8 cellular contexts compared by ENCODE assay signal in the genomic region with DNA sequence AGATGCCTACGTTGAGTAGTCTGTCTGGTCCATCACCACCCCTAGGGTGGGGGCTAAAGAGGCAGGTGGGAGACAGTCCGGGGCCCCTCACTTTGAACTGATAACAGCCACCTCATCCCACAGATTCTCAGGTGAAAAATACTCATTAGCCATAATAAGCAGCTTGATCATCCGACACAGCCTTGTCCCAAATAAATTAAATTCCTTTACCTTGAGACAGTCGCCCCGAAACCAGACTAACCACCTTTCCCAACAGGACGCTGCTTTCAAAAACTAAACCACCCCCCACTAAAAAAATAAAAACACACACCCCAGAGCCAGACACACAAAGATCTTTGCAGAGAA.
DNase-seq lines count a peak whose midpoint lies in the region; ATAC-seq and TF ChIP-seq lines count a peak whose summit lies in the region.

No MANE protein-coding gene starts in this region.

- H3K36me3 ChIP-seq in HAP-1 (replicated peaks) (no peaks in the 10 kb centered on the region), iPS-15b (ENCODE audit: control insufficient read depth, insufficient read depth, low read length) (no peaks in the 10 kb centered on the region), skeletal muscle tissue (ENCODE audit: control insufficient read depth in 3 of 3, insufficient read depth in 3 of 3, low read length in 3 of 3) (peaks cover 0 to 3% (median 0%) of the 10 kb centered on the region in 3 donors), H7 (replicated peaks; ENCODE audit: control insufficient read depth, insufficient read depth, low read length) (no peaks in the 10 kb centered on the region)

- in situ Hi-C loops in HAP-1 (cut with MboI; ENCODE audit: low sequenced_read_pairs), result no loop called here

- no peaks in the 10 kb centered on the region for H3K9me3 Mint-ChIP-seq in WTC11

- no peaks in the 10 kb centered on the region for H3K36me3 Mint-ChIP-seq in WTC11

- CTCF ChIA-PET in WTC11 (lab: Charles Lee), result interaction anchor here (1.2 kb wide), 1 partner anchor 144 kb away, joined by 3 read pairs; no protein-coding TSS in a partner anchor

- H3K27ac ChIP-seq in skeletal muscle tissue (ENCODE audit: low read depth, low read length), result no peak overlapping the region

- intact Hi-C loops in posterior cingulate gyrus (cut with DNase I), result loop anchor here (5.0 to 10.0 kb wide), 2 partner anchors 174 to 868 kb away; partner anchors contain the start of gene CLSTN1

- POLR2A ChIA-PET in WTC11 (lab: Charles Lee), result no interaction called here

- no peak for ATAC-seq in WTC11

- peaks cover 29% of the 10 kb centered on the region for H3K27me3 Mint-ChIP-seq in WTC11 (ENCODE audit: low read depth)

- no peak overlapping the region for H3K27ac Mint-ChIP-seq in WTC11

- no peaks in the 10 kb centered on the region; the same call in 1 of the 2 replicates for H3K4me1 ChIP-seq in HAP-1
- no peaks in the 10 kb centered on the region for H3K4me1 ChIP-seq in iPS-15b (ENCODE audit: control insufficient read depth, insufficient read depth, low read length)
- H3K4me1 ChIP-seq in skeletal muscle tissue (ENCODE audit: control insufficient read depth in 3 of 3, insufficient read depth in 3 of 3, low read length in 3 of 3), result peaks cover 58 to 74% (median 64%) of the 10 kb centered on the region in 3 donors

- H3K9ac ChIP-seq in iPS-15b (ENCODE audit: low read depth, low read length) (no peak overlapping the region), skeletal muscle tissue (ENCODE audit: low read depth in 1 of 3, low read length in 3 of 3) (peak overlapping the region in 2 of 3 donors; percentile 8 to 32)

- peak overlapping the region; percentile 72 for H3K4me3 Mint-ChIP-seq in WTC11

- DNase-seq in HAP-1 (ENCODE audit: low spot score in 2 of 2), result no peak
- no peak for DNase-seq in WTC11 (ENCODE audit: low spot score)
- no peak for DNase-seq in NCI-H146 treated with DMSO at 0.1 percent for 48 hours (lab: John Stamatoyannopoulos, UW; ENCODE audit: unreplicated experiment)
- no peak for DNase-seq in HuH-7.5 (ENCODE audit: low spot score)
- DNase-seq in posterior cingulate gyrus, result no peak
- no peak for DNase-seq in H7

- no peak for TF ChIP-seq CTCF in WTC11 (IDR thresholded peaks at IDR 0.05)

- H3K4me3 ChIP-seq in HAP-1 (peak overlapping the region; percentile 43), iPS-15b (ENCODE audit: low read depth, low read length) (peak overlapping the region; percentile 54), skeletal muscle tissue (ENCODE audit: low read length in 3 of 3) (no peak overlapping the region), H7 (ENCODE audit: insufficient read depth, low read depth, low read length) (no peak overlapping the region; the same call in 1 of the 2 replicates)

- H3K9me3 ChIP-seq in HAP-1, result no peaks in the 10 kb centered on the region
- H3K9me3 ChIP-seq in iPS-15b (ENCODE audit: control insufficient read depth, insufficient read depth, low read length), result no peaks in the 10 kb centered on the region
- no peaks in the 10 kb centered on the region for H3K9me3 ChIP-seq in skeletal muscle tissue (ENCODE audit: control insufficient read depth in 3 of 3, low read length in 3 of 3)

- H3K4me1 Mint-ChIP-seq in WTC11, result peaks cover 17% of the 10 kb centered on the region

- no peaks in the 10 kb centered on the region for H3K27me3 ChIP-seq in HAP-1 (ENCODE audit: low read depth)
- H3K27me3 ChIP-seq in iPS-15b (ENCODE audit: control insufficient read depth, insufficient read depth, low read length), result peaks cover 12% of the 10 kb centered on the region
- no peaks in the 10 kb centered on the region for H3K27me3 ChIP-seq in skeletal muscle tissue (ENCODE audit: control insufficient read depth in 3 of 3, insufficient read depth in 3 of 3, low read length in 3 of 3)
- peaks cover 16% of the 10 kb centered on the region for H3K27me3 ChIP-seq in H7 (ENCODE audit: control insufficient read depth, insufficient read depth, low read length)

TF ChIP-seq in WTC11, 78 proteins besides CTCF, POLR2A, EP300 and RAD21:
- TF ChIP-seq ZNF396 (CRISPR knock-in tag; IDR thresholded peaks at IDR 0.05; ENCODE audit: borderline replicate concordance), result no peak
- no peak for TF ChIP-seq PRRX2 (CRISPR knock-in tag; IDR thresholded peaks at IDR 0.05)
- TF ChIP-seq ATF2 (CRISPR knock-in tag; IDR thresholded peaks at IDR 0.05; ENCODE audit: borderline replicate concordance, low read depth), result no peak

Comparison
In these comparisons a context has a peak if more than half of its experiments do, and no peak if none do; other contexts are left out.
1. H3K4me3 ChIP-seq: peak in HAP-1 (single experiment) and iPS-15b (single experiment); none in skeletal muscle tissue (0 of 3) and H7 (single experiment).